ENCODE assay signal across 22 cellular contexts in the genomic region with DNA sequence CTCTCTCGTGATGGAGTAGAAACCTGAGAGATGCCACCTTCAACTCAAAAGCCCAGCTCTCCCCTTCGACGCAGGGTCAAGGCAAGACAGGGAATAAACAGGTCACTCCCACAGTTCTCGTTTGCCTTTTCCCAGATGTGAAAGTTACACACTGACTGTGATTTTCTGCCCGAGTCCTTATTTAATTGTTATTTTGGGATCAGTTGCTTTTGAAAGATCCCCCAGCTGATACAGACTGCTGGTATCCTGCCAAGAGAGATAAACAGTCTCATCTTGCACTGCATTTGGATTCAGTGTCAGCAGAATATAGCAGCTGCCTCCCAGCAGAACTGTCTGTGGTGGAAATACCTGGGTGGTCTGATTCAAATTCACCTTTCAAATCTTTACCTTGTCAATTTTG. TPM values are rescaled to one million over a fixed set of nuclear protein-coding genes. Genes with fewer than 3 reads are reported as not detected.
"Had no signal": no experiment of that assay in that cellular context is flagged by ENCODE, and none has a peak within 500 bp of the region (broad histone marks: within the 10 kb centered on the region; RNA-seq: fewer than 3 reads in every experiment).

No MANE protein-coding gene starts in this region.

- H3K4me3 Mint-ChIP-seq: activated CD8-positive, alpha-beta memory T cell treated with anti-CD3 and anti-CD28 coated beads, Interleukin-2, amount 10 ng/mL, durations not matched to agents 7 days and 5 days; activated naive CD8-positive, alpha-beta T cell; activated T-cell treated with anti-CD3 and anti-CD28 coated beads, Interleukin-2, amount 50 U/mL, for 24 hours; central memory CD8-positive, alpha-beta T cell; dendritic cell treated with granulocyte-macrophage colony-stimulating factor and Interleukin-4, amounts not matched to agents 40 ng/mL and 50 ng/mL, for 4 days; effector memory CD8-positive, alpha-beta T cell; immature natural killer cell; memory B cell; stimulated activated naive CD8-positive, alpha-beta T cell treated with anti-CD3 and anti-CD28 coated beads, Interleukin-15, Interleukin-2, amounts not matched to agents 100 ng/mL and 50 ng/mL, for 24 hours had no signal

- H3K9me3 ChIP-seq: testis, upper lobe of right lung had no signal

- H3K36me3 ChIP-seq: upper lobe of right lung had no signal

- ATAC-seq: activated CD8-positive, alpha-beta memory T cell treated with anti-CD3 and anti-CD28 coated beads, Interleukin-2, amount 10 ng/mL, durations not matched to agents 7 days and 5 days; effector memory CD8-positive, alpha-beta T cell; left lobe of liver; upper lobe of right lung had no signal

- H3K4me3 ChIP-seq: testis, upper lobe of right lung had no signal

- H3K27me3 Mint-ChIP-seq: activated CD8-positive, alpha-beta memory T cell treated with anti-CD3 and anti-CD28 coated beads, Interleukin-2, amount 10 ng/mL, durations not matched to agents 7 days and 5 days had no signal

- H3K4me1 ChIP-seq: upper lobe of right lung had no signal

- H3K27ac Mint-ChIP-seq: activated CD8-positive, alpha-beta memory T cell treated with anti-CD3 and anti-CD28 coated beads, Interleukin-2, amount 10 ng/mL, durations not matched to agents 7 days and 5 days; activated naive CD8-positive, alpha-beta T cell; activated T-cell treated with anti-CD3 and anti-CD28 coated beads, Interleukin-2, amount 50 U/mL, for 24 hours; dendritic cell treated with granulocyte-macrophage colony-stimulating factor and Interleukin-4, amounts not matched to agents 40 ng/mL and 50 ng/mL, for 4 days; effector memory CD8-positive, alpha-beta T cell; immature natural killer cell; memory B cell; stimulated activated naive CD8-positive, alpha-beta T cell treated with anti-CD3 and anti-CD28 coated beads, Interleukin-15, Interleukin-2, amounts not matched to agents 100 ng/mL and 50 ng/mL, for 24 hours had no signal

- DNase-seq: activated CD4-positive, alpha-beta T cell treated with anti-CD3 and anti-CD28 coated beads for 1 hour; activated CD4-positive, alpha-beta T cell treated with anti-CD3 and anti-CD28 coated beads, Interleukin-2, amount 50 U/mL, for 48 hours; activated CD8-positive, alpha-beta memory T cell treated with anti-CD3 and anti-CD28 coated beads, Interleukin-2, amount 10 ng/mL, durations not matched to agents 7 days and 5 days; activated effector memory CD4-positive, alpha-beta T cell treated with Interleukin-2 at 50 U/mL for 16 hours; activated T-cell treated with anti-CD3 and anti-CD28 coated beads, Interleukin-2, amount 50 U/mL, for 24 hours; amygdala; effector memory CD8-positive, alpha-beta T cell; immature natural killer cell; stimulated activated CD4-positive, alpha-beta T cell treated with anti-CD3 and anti-CD28 coated beads, Interleukin-4, amount 100 ng/mL, for 1 hour; stimulated activated CD8-positive, alpha-beta memory T cell treated with anti-CD3 and anti-CD28 coated beads, Interleukin-4, amount 100 ng/mL, for 48 hours; testis; upper lobe of right lung had no signal

- H3K27me3 ChIP-seq: testis, upper lobe of right lung had no signal

- H3K27ac ChIP-seq: upper lobe of right lung had no signal

- H3K9me3 Mint-ChIP-seq: activated T-cell treated with anti-CD3 and anti-CD28 coated beads, Interleukin-2, amount 50 U/mL, for 24 hours; central memory CD8-positive, alpha-beta T cell; dendritic cell treated with granulocyte-macrophage colony-stimulating factor and Interleukin-4, amounts not matched to agents 40 ng/mL and 50 ng/mL, for 4 days; memory B cell; stimulated activated naive CD8-positive, alpha-beta T cell treated with anti-CD3 and anti-CD28 coated beads, Interleukin-15, Interleukin-2, amounts not matched to agents 100 ng/mL and 50 ng/mL, for 24 hours had no signal

- H3K4me1 Mint-ChIP-seq: activated CD8-positive, alpha-beta memory T cell treated with anti-CD3 and anti-CD28 coated beads, Interleukin-2, amount 10 ng/mL, durations not matched to agents 7 days and 5 days; central memory CD8-positive, alpha-beta T cell; immature natural killer cell; memory B cell had no signal

- H3K36me3 Mint-ChIP-seq: activated CD8-positive, alpha-beta memory T cell treated with anti-CD3 and anti-CD28 coated beads, Interleukin-2, amount 10 ng/mL, durations not matched to agents 7 days and 5 days; activated naive CD8-positive, alpha-beta T cell; brain; immature natural killer cell; memory B cell had no signal

RNA-seq across cellular contexts. Expression of gene FAM3D, which starts 56.0 kb away (rescaled TPM):
- total RNA-seq: activated CD8-positive, alpha-beta memory T cell treated with anti-CD3 and anti-CD28 coated beads, Interleukin-2, amount 10 ng/mL, durations not matched to agents 7 days and 5 days; epithelial cell of proximal tubule; osteocyte had no signal
- polyA plus RNA-seq: immature natural killer cell, neural cell had no signal
